ENCODE assay signal across 26 cellular contexts in the genomic region with DNA sequence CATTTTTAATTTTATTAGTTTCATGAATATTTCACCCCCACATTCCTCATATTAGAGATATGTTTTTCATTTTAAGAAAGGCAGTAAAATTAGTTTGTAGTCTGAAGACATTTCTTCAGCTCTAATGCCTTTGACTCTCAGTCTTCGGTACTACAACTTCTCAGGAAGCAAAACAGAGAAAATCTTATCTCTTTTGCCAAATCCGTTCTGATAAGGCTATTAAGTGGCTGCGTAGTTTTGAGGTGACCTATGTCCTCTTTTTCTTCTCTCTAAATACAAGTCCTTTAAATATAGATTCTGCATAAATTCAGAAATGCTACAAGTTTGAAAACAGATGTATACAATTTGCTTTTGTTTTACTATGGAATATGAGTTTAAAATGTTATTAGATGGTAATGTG.
"Had no signal": no experiment of that assay in that cellular context is flagged by ENCODE, and none has a peak within 500 bp of the region (broad histone marks: within the 10 kb centered on the region; RNA-seq: fewer than 3 reads in every experiment).

No MANE protein-coding gene starts in this region.

- ATAC-seq: activated CD8-positive, alpha-beta T cell treated with anti-CD3 and anti-CD28 coated beads for 36 hours; activated naive CD4-positive, alpha-beta T cell treated with anti-CD3 and anti-CD28 coated beads, Interleukin-2, amount 50 U/mL, for 72 hours; activated T-cell treated with anti-CD3 and anti-CD28 coated beads, Interleukin-2, amount 50 U/mL, for 4 hours; activated T-helper 17 cell treated with anti-CD3 and anti-CD28 coated beads, Interleukin-2, amount 50 U/mL, for 72 hours; left lung; sciatic nerve; stimulated activated naive B cell treated with anti-CD40 and anti-IgM and Interleukin-4, amounts not matched to agents 10 μg/mL and 1 μg/mL and 100 μg/mL, for 72 hours had no signal

- FAIRE-seq: bronchial epithelial cell, islet of Langerhans had no signal

- H3K36me3 ChIP-seq: left lung, neutrophil, ovary, SJSA1, stomach, tibial artery had no signal

- H3K9me3 ChIP-seq: left lung, neutrophil, ovary, SJSA1, stomach, tibial artery had no signal

- H3K4me3 ChIP-seq: coronary artery, dorsolateral prefrontal cortex, left lung, lung, ovary, SJSA1, skin epidermis, stomach, tibial artery had no signal

- DNase-seq: activated B cell treated with CpG ODN at 0.5 μM for 24 hours; activated CD4-positive, alpha-beta T cell treated with anti-CD3 and anti-CD28 coated beads, Interleukin-2, amount 50 U/mL, for 1 hour; activated CD8-positive, alpha-beta T cell treated with anti-CD3 and anti-CD28 coated beads for 36 hours; activated naive CD4-positive, alpha-beta T cell; activated T-cell treated with anti-CD3 and anti-CD28 coated beads, Interleukin-2, amount 50 U/mL, for 4 hours; anterior cingulate cortex; dorsolateral prefrontal cortex; effector memory CD4-positive, alpha-beta T cell; foreskin melanocyte; left lung; nephron progenitor cell; ovary; stimulated activated CD4-positive, alpha-beta T cell treated with anti-CD3 and anti-CD28 coated beads, Interleukin-2, amount 100 ng/mL, for 24 hours; stimulated activated naive B cell treated with anti-CD40 and anti-IgM and Interleukin-4, amounts not matched to agents 10 μg/mL and 1 μg/mL and 100 μg/mL, for 72 hours; stomach; tibial artery had no signal

- H3K27ac ChIP-seq: coronary artery, dorsolateral prefrontal cortex, left lung, neutrophil, ovary, SJSA1, skin epidermis, stomach, tibial artery had no signal

- H3K4me1 ChIP-seq: left lung, SJSA1, stomach, tibial artery had no signal

- H3K27me3 ChIP-seq: dorsolateral prefrontal cortex, left lung, neutrophil, ovary, SJSA1, stomach, tibial artery had no signal
